ENCODE assay signal across 10 cellular contexts in genomic region chr14:68278568-68279436, GRCh38.
DNase-seq lines count a peak whose midpoint lies in the region; ATAC-seq, FAIRE-seq and TF ChIP-seq lines count a peak whose summit lies in the region.
"Had no signal": no experiment of that assay in that cellular context is flagged by ENCODE, and none has a peak within 500 bp of the region (broad histone marks: within the 10 kb centered on the region; RNA-seq: fewer than 3 reads in every experiment).

No MANE protein-coding gene starts in this region.

- TF ChIP-seq RAD21 in SK-N-SH (IDR thresholded peaks at IDR 0.05; ENCODE audit: low read length) = no peak

- no peak overlapping the region for H3K4me2 ChIP-seq in SK-N-SH

- CTCF ChIA-PET in SK-N-SH (lab: Yijun Ruan, JAX) = no interaction called here

- H3K4me3 ChIP-seq in SK-N-SH (ENCODE audit: low read depth in 2 of 2, low read length in 1 of 2) = no peak overlapping the region
- no peak overlapping the region for H3K4me3 ChIP-seq in fibroblast of villous mesenchyme (ENCODE audit: low read depth, low read length)
- H3K4me3 ChIP-seq in spleen = peak overlapping the region in 1 of 8 donors; percentile 53

- no peaks in the 10 kb centered on the region; a peak in 1 of 4 replicates for H3K4me1 ChIP-seq in SK-N-SH (ENCODE audit: control insufficient read depth in 1 of 2, insufficient read depth in 2 of 2, low read depth in 1 of 2, low read length in 1 of 2)
- H3K4me1 ChIP-seq in spleen = peaks cover 28 to 90% (median 71%) of the 10 kb centered on the region in 6 donors

- ATAC-seq in HG03135 (IDR thresholded peaks at IDR 0.05; ENCODE audit: unreplicated experiment) (no peak), HG03342 (IDR thresholded peaks at IDR 0.05; ENCODE audit: unreplicated experiment) (no peak), HG03439 (IDR thresholded peaks at IDR 0.05; ENCODE audit: unreplicated experiment) (no peak), GM21529 (IDR thresholded peaks at IDR 0.05; ENCODE audit: unreplicated experiment) (no peak)

- no peaks in the 10 kb centered on the region for H3K9me3 ChIP-seq in SK-N-SH
- no peaks in the 10 kb centered on the region for H3K9me3 ChIP-seq in spleen

- peak; percentile 73 for FAIRE-seq in GM18507 (lab: Jason Lieb, UNC)

- no peaks in the 10 kb centered on the region for H3K9me2 ChIP-seq in SK-N-SH

- TF ChIP-seq EP300 in SK-N-SH (IDR thresholded peaks at IDR 0.05; ENCODE audit: borderline replicate concordance in 1 of 2, low read depth in 1 of 2, low read length in 1 of 2) = no peak

- POLR2A ChIA-PET in SK-N-SH (lab: Yijun Ruan, JAX) = no interaction called here

- H2AFZ ChIP-seq in SK-N-SH (ENCODE audit: low read depth) = 0 out of 2 replicates have a peak overlapping the region, but pooled peaks have one; percentile 19

- no peak for DNase-seq in GM18507 (ENCODE audit: extremely low spot score, insufficient read length, low read depth)
- no peak for DNase-seq in SK-N-SH
- DNase-seq in fibroblast of villous mesenchyme (ENCODE audit: low read depth) = peak; percentile 75
- no peak for DNase-seq in spleen
- DNase-seq: activated naive CD4-positive, alpha-beta T cell treated with anti-CD3 and anti-CD28 coated beads for 36 hours; stimulated activated CD4-positive, alpha-beta T cell treated with anti-CD3 and anti-CD28 coated beads, Interleukin-2, amount 100 ng/mL, for 48 hours had no signal

- TF ChIP-seq CTCF in SK-N-SH (IDR thresholded peaks at IDR 0.05) (no peak), fibroblast of villous mesenchyme (IDR thresholded peaks at IDR 0.05; ENCODE audit: insufficient read depth, low read depth, low read length) (no peak), spleen (IDR thresholded peaks at IDR 0.05 in 8 of 11, conservative IDR thresholded peaks at IDR 0.05 in 3 of 11) (no peak)

- H3K9ac ChIP-seq in SK-N-SH = no peak overlapping the region

- WGBS in SK-N-SH (ENCODE audit: low lambda C conversion rate) = 69% methylated on average over 3 of the region's 5 CpGs
- WGBS in spleen, 5 donors = 88 to 95% (median 90%) methylated on average over 5 of the region's 5 CpGs

- H3K27ac ChIP-seq in SK-N-SH (ENCODE audit: low read depth in 2 of 2, low read length in 1 of 2) = no peak overlapping the region
- peak overlapping the region; percentile 55 to 94 (median 86) for H3K27ac ChIP-seq in spleen

- H3K27me3 ChIP-seq in SK-N-SH (ENCODE audit: insufficient read depth) (no peaks in the 10 kb centered on the region), spleen (replicated peaks in 1 of 7) (no peaks in the 10 kb centered on the region)

- H3K36me3 ChIP-seq in SK-N-SH (replicated peaks in 1 of 2; ENCODE audit: control insufficient read depth in 1 of 2, insufficient read depth in 2 of 2, low read length in 1 of 2) (no peaks in the 10 kb centered on the region), spleen (no peaks in the 10 kb centered on the region)

- intact Hi-C loops in spleen (cut with DNase I; ENCODE audit: low total_unique reads) = no loop called here

- no peak for TF ChIP-seq POLR2A in spleen (IDR thresholded peaks at IDR 0.05)

- no peaks in the 10 kb centered on the region for H3K79me2 ChIP-seq in SK-N-SH (ENCODE audit: insufficient read depth)

- no peaks in the 10 kb centered on the region for H3F3A ChIP-seq in SK-N-SH (replicated peaks; ENCODE audit: insufficient read depth)

- no peaks in the 10 kb centered on the region for H4K20me1 ChIP-seq in SK-N-SH (ENCODE audit: insufficient read depth)

TF ChIP-seq in SK-N-SH, 30 proteins besides CTCF, POLR2A, EP300 and RAD21:
- TF ChIP-seq GATA2 (CRISPR knock-in tag; IDR thresholded peaks at IDR 0.05) (no peak), FOSL2 (IDR thresholded peaks at IDR 0.05; ENCODE audit: borderline replicate concordance, low read depth) (no peak), JUND (IDR thresholded peaks at IDR 0.05) (no peak), SIN3A (IDR thresholded peaks at IDR 0.05; ENCODE audit: borderline replicate concordance, low read depth, low read length) (no peak), NRF1 (IDR thresholded peaks at IDR 0.05; ENCODE audit: low read depth, low read length) (no peak), CHD2 (IDR thresholded peaks at IDR 0.05; ENCODE audit: low read length, partially characterized antibody) (no peak)
- TF ChIP-seq, protein P1, sequence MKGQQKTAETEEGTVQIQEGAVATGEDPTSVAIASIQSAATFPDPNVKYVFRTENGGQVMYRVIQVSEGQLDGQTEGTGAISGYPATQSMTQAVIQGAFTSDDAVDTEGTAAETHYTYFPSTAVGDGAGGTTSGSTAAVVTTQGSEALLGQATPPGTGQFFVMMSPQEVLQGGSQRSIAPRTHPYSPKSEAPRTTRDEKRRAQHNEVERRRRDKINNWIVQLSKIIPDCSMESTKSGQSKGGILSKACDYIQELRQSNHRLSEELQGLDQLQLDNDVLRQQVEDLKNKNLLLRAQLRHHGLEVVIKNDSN (IDR thresholded peaks at IDR 0.05; ENCODE audit: borderline replicate concordance, low read depth) = peak; percentile 57; the same call in 1 of the 2 replicates

Comparison
In these comparisons a context has a peak if more than half of its experiments do, and no peak if none do; other contexts are left out.
1. H3K27ac ChIP-seq: peak in spleen (8 of 8); none in SK-N-SH (0 of 2).